ENCODE assay signal across 8 cellular contexts in the genomic region with DNA sequence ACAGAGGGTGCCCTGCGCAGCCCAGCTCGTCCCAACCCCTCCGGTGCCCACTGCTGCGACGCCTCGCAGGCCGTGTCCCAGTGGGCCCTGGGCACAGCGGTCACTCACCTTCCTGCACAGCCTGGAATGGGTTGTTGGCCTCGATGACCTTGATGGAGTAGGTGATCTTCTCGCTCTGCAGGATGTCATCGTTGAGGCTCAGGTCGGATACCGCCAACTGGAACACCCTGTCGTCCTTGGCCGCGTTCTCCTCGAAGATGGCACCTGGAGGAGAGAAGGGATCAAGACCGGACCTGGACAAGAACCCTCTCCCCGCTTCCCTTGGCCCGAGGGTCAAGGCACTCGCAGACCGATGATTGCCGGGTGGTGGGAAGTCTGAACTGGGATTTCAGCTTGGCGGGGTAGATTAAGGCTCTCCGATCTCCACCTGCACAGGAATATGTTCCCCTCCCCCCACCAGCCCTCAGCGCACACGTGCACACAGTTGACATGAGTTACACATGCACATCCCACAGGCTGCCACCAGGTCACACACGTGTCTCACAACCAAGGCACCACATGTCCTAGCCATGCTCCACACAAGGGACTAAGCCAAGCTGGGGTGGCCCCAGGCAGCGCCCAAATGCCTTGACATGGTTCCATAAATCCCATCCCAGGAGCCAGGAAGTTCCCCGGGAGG. TPM values are rescaled to one million over a fixed set of nuclear protein-coding genes. Genes with fewer than 3 reads are reported as not detected.
DNase-seq lines count a peak whose midpoint lies in the region; ATAC-seq and TF ChIP-seq lines count a peak whose summit lies in the region.

No MANE protein-coding gene starts in this region.

- peak overlapping the region; percentile 52 for H3K4me3 ChIP-seq in iPS-18c (ENCODE audit: insufficient read depth, low read depth, low read length)

- no peak for TF ChIP-seq CTCF in natural killer cell (IDR thresholded peaks at IDR 0.05)

- no peaks in the 10 kb centered on the region for H3K9me3 Mint-ChIP-seq in activated CD4-positive, alpha-beta T cell treated with anti-CD3 and anti-CD28 coated beads, Interleukin-2, amount 10 ng/mL, durations not matched to agents 7 days and 5 days
- H3K9me3 Mint-ChIP-seq in natural killer cell: no peaks in the 10 kb centered on the region

- H3K4me3 Mint-ChIP-seq in activated CD4-positive, alpha-beta T cell treated with anti-CD3 and anti-CD28 coated beads, Interleukin-2, amount 10 ng/mL, durations not matched to agents 7 days and 5 days: no peak overlapping the region
- H3K4me3 Mint-ChIP-seq in natural killer cell: no peak overlapping the region

- no peaks in the 10 kb centered on the region for H3K9me3 ChIP-seq in iPS-18c (ENCODE audit: control insufficient read depth, insufficient read depth, low read length)

- CTCF ChIA-PET in activated CD4-positive, alpha-beta T cell treated with anti-CD3 and anti-CD28 coated beads, Interleukin-2, amount 10 ng/mL, durations not matched to agents 7 days and 5 days (lab: Charles Lee): interaction anchor here (1.3 kb wide), 1 partner anchor 36 kb away, joined by 6 read pairs; no protein-coding TSS in a partner anchor

- in situ Hi-C loops in KBM-7 (cut with MboI; ENCODE audit: low pct_unique_long_range_greater_than_20kb, low sequenced_read_pairs): loop anchor here (25.0 kb wide), 1 partner anchor 577 kb away; no protein-coding TSS in a partner anchor

- intact Hi-C loops in sciatic nerve (cut with DNase I) (no loop called here), natural killer cell (cut with micrococcal nuclease) (no loop called here)

- peaks cover 69% of the 10 kb centered on the region for H3K27me3 Mint-ChIP-seq in activated CD4-positive, alpha-beta T cell treated with anti-CD3 and anti-CD28 coated beads, Interleukin-2, amount 10 ng/mL, durations not matched to agents 7 days and 5 days
- peaks cover 39 to 41% of the 10 kb centered on the region in 2 donors for H3K27me3 Mint-ChIP-seq in natural killer cell (ENCODE audit: low read depth in 2 of 2)

- POLR2A ChIA-PET in activated CD4-positive, alpha-beta T cell treated with anti-CD3 and anti-CD28 coated beads, Interleukin-2, amount 10 ng/mL, durations not matched to agents 7 days and 5 days (lab: Charles Lee): no interaction called here

- ATAC-seq in sciatic nerve: no peak
- ATAC-seq in natural killer cell: no peak

- no peak overlapping the region for H3K27ac Mint-ChIP-seq in activated CD4-positive, alpha-beta T cell treated with anti-CD3 and anti-CD28 coated beads, Interleukin-2, amount 10 ng/mL, durations not matched to agents 7 days and 5 days
- H3K27ac Mint-ChIP-seq in natural killer cell: no peak overlapping the region

- H3K4me1 Mint-ChIP-seq in activated CD4-positive, alpha-beta T cell treated with anti-CD3 and anti-CD28 coated beads, Interleukin-2, amount 10 ng/mL, durations not matched to agents 7 days and 5 days: peaks cover 7% of the 10 kb centered on the region
- H3K4me1 Mint-ChIP-seq in natural killer cell: peaks cover 0 to 7% of the 10 kb centered on the region in 2 donors

- H3K36me3 Mint-ChIP-seq in activated CD4-positive, alpha-beta T cell treated with anti-CD3 and anti-CD28 coated beads, Interleukin-2, amount 10 ng/mL, durations not matched to agents 7 days and 5 days (ENCODE audit: low read depth): no peaks in the 10 kb centered on the region
- H3K36me3 Mint-ChIP-seq in natural killer cell: no peaks in the 10 kb centered on the region

- peak; percentile 48 for DNase-seq in activated CD4-positive, alpha-beta T cell treated with anti-CD3 and anti-CD28 coated beads for 48 hours
- DNase-seq in activated CD4-positive, alpha-beta T cell treated with anti-CD3 and anti-CD28 coated beads, Interleukin-2, amount 10 ng/mL, durations not matched to agents 7 days and 5 days: no peak
- DNase-seq in NAMALWA (ENCODE audit: low spot score): peak; percentile 37
- DNase-seq in sciatic nerve (ENCODE audit: low spot score): peak; percentile 54
- DNase-seq in KBM-7: no peak
- no peak for DNase-seq in stimulated activated naive CD4-positive, alpha-beta T cell treated with Interleukin-2 at 50 U/mL for 16 hours (lab: John Stamatoyannopoulos, UW)
- DNase-seq in natural killer cell: no peak

RNA-seq across cellular contexts. Expression of a gene that starts 2.6 kb away (rescaled TPM):
- total RNA-seq in activated CD4-positive, alpha-beta T cell treated with anti-CD3 and anti-CD28 coated beads, Interleukin-2, amount 10 ng/mL, durations not matched to agents 7 days and 5 days: not detected
- total RNA-seq in sciatic nerve: 15.4 TPM
- total RNA-seq in natural killer cell: not detected

Comparison
In these comparisons a context has a peak if more than half of its experiments do, and no peak if none do; other contexts are left out.
1. DNase-seq: peak in activated CD4-positive, alpha-beta T cell treated with anti-CD3 and anti-CD28 coated beads for 48 hours (single experiment), NAMALWA (single experiment) and sciatic nerve (single experiment); none in activated CD4-positive, alpha-beta T cell treated with anti-CD3 and anti-CD28 coated beads, Interleukin-2, amount 10 ng/mL, durations not matched to agents 7 days and 5 days (single experiment), KBM-7 (single experiment), stimulated activated naive CD4-positive, alpha-beta T cell treated with Interleukin-2 at 50 U/mL for 16 hours (single experiment) and natural killer cell (single experiment).
2. RNA of a gene that starts 2.6 kb away (total RNA-seq): 15.4 TPM in sciatic nerve (single experiment); not detected in activated CD4-positive, alpha-beta T cell treated with anti-CD3 and anti-CD28 coated beads, Interleukin-2, amount 10 ng/mL, durations not matched to agents 7 days and 5 days and not detected in natural killer cell; every median in the first group is over 10 times any median in the second.